ENCODE assay signal across 11 cellular contexts in the genomic region with DNA sequence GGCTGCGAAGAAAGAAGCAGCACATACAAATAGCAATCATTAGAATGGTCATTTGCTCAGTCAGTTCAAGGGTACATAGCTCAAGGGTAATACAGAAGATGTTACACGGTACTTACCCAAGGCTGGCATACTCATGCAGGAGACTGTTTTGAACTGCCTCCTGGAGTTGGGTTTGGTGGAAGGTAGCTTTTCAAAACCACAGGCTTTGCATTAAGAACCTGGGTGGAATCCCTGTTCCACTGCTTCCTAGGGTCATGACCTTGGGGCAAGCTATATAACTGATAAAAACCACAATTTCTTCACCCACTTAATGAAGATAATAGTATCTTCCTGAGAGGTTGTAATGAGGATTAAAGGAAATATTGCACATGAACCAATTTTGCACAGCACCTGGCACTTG. TPM values are rescaled to one million over a fixed set of nuclear protein-coding genes. Genes with fewer than 3 reads are reported as not detected.
A peak's percentile ranks its signal among the peaks of the same experiment; 100 is the strongest.
DNase-seq lines count a peak whose midpoint lies in the region; ATAC-seq and TF ChIP-seq lines count a peak whose summit lies in the region.
"Had no signal": no experiment of that assay in that cellular context is flagged by ENCODE, and none has a peak within 500 bp of the region (broad histone marks: within the 10 kb centered on the region; RNA-seq: fewer than 3 reads in every experiment).

No MANE protein-coding gene starts in this region.

- H3K27me3 ChIP-seq in spleen (replicated peaks in 1 of 7), result no peaks in the 10 kb centered on the region
- no peaks in the 10 kb centered on the region for H3K27me3 ChIP-seq in suprapubic skin

- H3K4me3 ChIP-seq in spleen, result no peak overlapping the region
- no peak overlapping the region for H3K4me3 ChIP-seq in suprapubic skin

- TF ChIP-seq POLR2A in spleen (IDR thresholded peaks at IDR 0.05) (no peak), suprapubic skin (IDR thresholded peaks at IDR 0.05) (no peak)

- 64 to 83% (median 72%) methylated on average over 2 of the region's 2 CpGs for WGBS in spleen, 5 donors
- 93% methylated on average over 2 of the region's 2 CpGs for WGBS in suprapubic skin

- TF ChIP-seq CTCF in spleen (IDR thresholded peaks at IDR 0.05 in 8 of 11, conservative IDR thresholded peaks at IDR 0.05 in 3 of 11) (no peak), suprapubic skin (IDR thresholded peaks at IDR 0.05) (no peak)

- H3K4me1 ChIP-seq in spleen, result peaks cover 41 to 84% (median 63%) of the 10 kb centered on the region in 6 donors
- peaks cover 33% of the 10 kb centered on the region for H3K4me1 ChIP-seq in suprapubic skin

- H3K27me3 Mint-ChIP-seq in activated CD4-positive, alpha-beta T cell treated with anti-CD3 and anti-CD28 coated beads for 36 hours, result peaks cover 3% of the 10 kb centered on the region

- peak; percentile 36 for ATAC-seq in activated CD4-positive, alpha-beta T cell treated with anti-CD3 and anti-CD28 coated beads for 36 hours
- ATAC-seq in GM21723 (IDR thresholded peaks at IDR 0.05; ENCODE audit: unreplicated experiment), result peak; percentile 53
- ATAC-seq in HG03442 (IDR thresholded peaks at IDR 0.05; ENCODE audit: unreplicated experiment), result peak; percentile 54
- ATAC-seq: naive thymus-derived CD8-positive, alpha-beta T cell had no signal

- H3K27ac ChIP-seq in spleen (peak overlapping the region in 7 of 8 donors; percentile 39 to 85 (median 81)), suprapubic skin (no peak overlapping the region)

- H3K9me3 Mint-ChIP-seq in activated CD4-positive, alpha-beta T cell treated with anti-CD3 and anti-CD28 coated beads for 36 hours (ENCODE audit: low read depth), result no peaks in the 10 kb centered on the region
- H3K9me3 Mint-ChIP-seq: naive thymus-derived CD8-positive, alpha-beta T cell had no signal

- no peaks in the 10 kb centered on the region for H3K36me3 Mint-ChIP-seq in activated CD4-positive, alpha-beta T cell treated with anti-CD3 and anti-CD28 coated beads for 36 hours (ENCODE audit: low read depth)
- H3K36me3 Mint-ChIP-seq: naive thymus-derived CD8-positive, alpha-beta T cell had no signal

- H3K27ac Mint-ChIP-seq in activated CD4-positive, alpha-beta T cell treated with anti-CD3 and anti-CD28 coated beads for 36 hours, result no peak overlapping the region
- H3K27ac Mint-ChIP-seq: naive thymus-derived CD8-positive, alpha-beta T cell had no signal

- TF ChIP-seq EP300 in suprapubic skin (IDR thresholded peaks at IDR 0.05), result no peak

- POLR2A ChIA-PET in activated CD4-positive, alpha-beta T cell treated with anti-CD3 and anti-CD28 coated beads for 36 hours (lab: Charles Lee), result no interaction called here

- DNase-seq in activated CD4-positive, alpha-beta T cell treated with anti-CD3 and anti-CD28 coated beads for 36 hours, result no peak
- DNase-seq in activated CD4-positive, alpha-beta T cell treated with anti-CD3 and anti-CD28 coated beads for 1 hour, result no peak
- no peak for DNase-seq in spleen
- DNase-seq in suprapubic skin (ENCODE audit: low spot score in 2 of 2), result no peak
- no peak for DNase-seq in putamen (ENCODE audit: low spot score)
- no peak for DNase-seq in NCI-H2081 treated with DMSO at 0.1 percent for 48 hours (lab: John Stamatoyannopoulos, UW)
- DNase-seq: erythroblast; naive thymus-derived CD8-positive, alpha-beta T cell; T1000 had no signal

- H3K4me1 Mint-ChIP-seq in activated CD4-positive, alpha-beta T cell treated with anti-CD3 and anti-CD28 coated beads for 36 hours, result peaks cover 18% of the 10 kb centered on the region

- CTCF ChIA-PET in activated CD4-positive, alpha-beta T cell treated with anti-CD3 and anti-CD28 coated beads for 36 hours (lab: Charles Lee), result interaction anchor here (0.5 to 1.3 kb wide), 2 partner anchors 360 to 1080 kb away, joined by 3 read pairs; no protein-coding TSS in a partner anchor

- H3K9me3 ChIP-seq in spleen (no peaks in the 10 kb centered on the region), suprapubic skin (no peaks in the 10 kb centered on the region)

- intact Hi-C loops in activated CD4-positive, alpha-beta T cell treated with anti-CD3 and anti-CD28 coated beads for 36 hours (cut with DNase I, micrococcal nuclease), result no loop called here
- intact Hi-C loops in spleen (cut with DNase I; ENCODE audit: low total_unique reads), result no loop called here

- no peak overlapping the region for H3K4me3 Mint-ChIP-seq in activated CD4-positive, alpha-beta T cell treated with anti-CD3 and anti-CD28 coated beads for 36 hours

- H3K36me3 ChIP-seq in spleen (no peaks in the 10 kb centered on the region), suprapubic skin (no peaks in the 10 kb centered on the region)

RNA-seq across cellular contexts. Expression of a gene that starts 36.5 kb away (rescaled TPM):
- total RNA-seq in activated CD4-positive, alpha-beta T cell treated with anti-CD3 and anti-CD28 coated beads for 36 hours, result under 1 TPM; 0.07 to 0.11 TPM
- total RNA-seq in spleen, result 10 to 100 TPM; 73.5 to 99.1 (median 81.2) TPM
- polyA plus RNA-seq in spleen, result 10 to 100 TPM; 11.6 to 31.2 (median 26.4) TPM
- 1 to 10 TPM; 5.7 to 9.8 (median 8.9) TPM for total RNA-seq in suprapubic skin

Comparison
In these comparisons a context has a peak if more than half of its experiments do, and no peak if none do; other contexts are left out.
1. RNA of a gene that starts 36.5 kb away (total RNA-seq): 73.5 to 99.1 TPM in spleen; 5.7 to 9.8 TPM in suprapubic skin and 0.07 to 0.11 TPM in activated CD4-positive, alpha-beta T cell treated with anti-CD3 and anti-CD28 coated beads for 36 hours; every median in the first group is over 4 times any median in the second.
2. Peak in every context shown above with its lines, with median percentiles within 50 percentile points of each other: ATAC-seq.